In genomic region chr9:4292781-4293180, GRCh38 we compare ENCODE assay signal across 14 cellular contexts. TPM values are rescaled to one million over a fixed set of nuclear protein-coding genes. Genes with fewer than 3 reads are reported as not detected.
DNase-seq lines count a peak whose midpoint lies in the region; ATAC-seq and TF ChIP-seq lines count a peak whose summit lies in the region.
"Had no signal": no experiment of that assay in that cellular context is flagged by ENCODE, and none has a peak within 500 bp of the region (broad histone marks: within the 10 kb centered on the region; RNA-seq: fewer than 3 reads in every experiment).

No MANE protein-coding gene starts in this region.

- no peaks in the 10 kb centered on the region for H3K36me3 ChIP-seq in psoas muscle (ENCODE audit: insufficient read depth in 1 of 2, low read depth in 1 of 2)
- no peaks in the 10 kb centered on the region for H3K36me3 ChIP-seq in left lung

- POLR2A ChIA-PET in activated CD4-positive, alpha-beta T cell treated with anti-CD3 and anti-CD28 coated beads for 36 hours (lab: Charles Lee), result no interaction called here

- H3K9me3 Mint-ChIP-seq in Calu3 (ENCODE audit: low read depth, unreplicated experiment), result no peaks in the 10 kb centered on the region
- no peaks in the 10 kb centered on the region for H3K9me3 Mint-ChIP-seq in activated CD4-positive, alpha-beta T cell treated with anti-CD3 and anti-CD28 coated beads for 36 hours (ENCODE audit: low read depth)
- H3K9me3 Mint-ChIP-seq: activated T-helper 2 cell treated with anti-CD3 and anti-CD28 coated beads, Interferon-gamma antibody, Interleukin-2, Interleukin-4, amounts not matched to agents 10 μg/mL and 5 μg/mL and 100 μg/mL, durations not matched to agents 14 hours and 24 hours and 36 hours had no signal

- no peak overlapping the region for H3K4me3 ChIP-seq in psoas muscle
- H3K4me3 ChIP-seq in left lung, result no peak overlapping the region
- H3K4me3 ChIP-seq: testis had no signal

- H3K27me3 ChIP-seq in psoas muscle (ENCODE audit: insufficient read depth in 3 of 3, low read length in 2 of 3) (peaks cover 0 to 11% (median 0%) of the 10 kb centered on the region in 3 donors), left lung (peaks cover 0 to 13% of the 10 kb centered on the region in 2 donors)
- H3K27me3 ChIP-seq: testis had no signal

- ATAC-seq in SK-N-SH treated with all-trans-retinoic acid at 6 μM for 48 hours (peak; percentile 1; the same call in 2 of the 3 replicates), psoas muscle (no peak), left lung (no peak)
- no peak for ATAC-seq in activated CD4-positive, alpha-beta T cell treated with anti-CD3 and anti-CD28 coated beads for 36 hours

- no TSS peak for BruUV-seq in Calu3 (replicated peaks; lab: Mats Ljungman, UMichigan)

- H3K4me1 ChIP-seq in psoas muscle, result peaks cover 6% of the 10 kb centered on the region
- H3K4me1 ChIP-seq in left lung, result peaks cover 0 to 29% of the 10 kb centered on the region in 2 donors

- CTCF ChIA-PET in Calu3 (lab: Charles Lee), result interaction anchor here (1.0 kb wide), 1 partner anchor 166 kb away, joined by 3 read pairs; no protein-coding TSS in a partner anchor
- CTCF ChIA-PET in activated CD4-positive, alpha-beta T cell treated with anti-CD3 and anti-CD28 coated beads for 36 hours (lab: Charles Lee), result no interaction called here

- H3K27ac ChIP-seq in psoas muscle (peak overlapping the region; percentile 70), left lung (peak overlapping the region in 1 of 2 donors; percentile 68)
- H3K27ac ChIP-seq: testis had no signal

- DNase-seq in Calu3 (no peak), fibroblast of peridontal ligament (ENCODE audit: extremely low read depth) (peak; percentile 45), psoas muscle (no peak), left lung (no peak), NCI-H1930 (lab: John Stamatoyannopoulos, UW) (no peak)
- DNase-seq in activated CD4-positive, alpha-beta T cell treated with anti-CD3 and anti-CD28 coated beads for 36 hours, result no peak
- no peak for DNase-seq in activated effector memory CD4-positive, alpha-beta T cell treated with anti-CD3 and anti-CD28 coated beads, Interleukin-2, amount 50 U/mL, for 16 hours
- DNase-seq: activated CD4-positive, alpha-beta T cell treated with anti-CD3 and anti-CD28 coated beads for 4 hours; midbrain; NCI-H1417 treated with DMSO at 0.1 percent for 48 hours; NK-92 treated with Interleukin-12 subunit alpha and Interleukin-12 subunit beta, amount 100 ng/mL, for 24 hours; testis had no signal

- H3K27ac Mint-ChIP-seq in Calu3 (ENCODE audit: unreplicated experiment), result peak overlapping the region; percentile 97
- H3K27ac Mint-ChIP-seq in activated CD4-positive, alpha-beta T cell treated with anti-CD3 and anti-CD28 coated beads for 36 hours, result no peak overlapping the region
- H3K27ac Mint-ChIP-seq: activated T-helper 2 cell treated with anti-CD3 and anti-CD28 coated beads, Interferon-gamma antibody, Interleukin-2, Interleukin-4, amounts not matched to agents 10 μg/mL and 5 μg/mL and 100 μg/mL, durations not matched to agents 14 hours and 24 hours and 36 hours had no signal

- H3K4me1 Mint-ChIP-seq in Calu3 (ENCODE audit: low read depth, unreplicated experiment), result peaks cover 67% of the 10 kb centered on the region
- H3K4me1 Mint-ChIP-seq in activated CD4-positive, alpha-beta T cell treated with anti-CD3 and anti-CD28 coated beads for 36 hours, result peaks cover 30% of the 10 kb centered on the region

- TF ChIP-seq CTCF in Calu3 (IDR thresholded peaks at IDR 0.05; ENCODE audit: unreplicated experiment) (no peak), psoas muscle (IDR thresholded peaks at IDR 0.05) (no peak), left lung (IDR thresholded peaks at IDR 0.05) (no peak)

- H3K27me3 Mint-ChIP-seq in Calu3 (ENCODE audit: unreplicated experiment), result no peaks in the 10 kb centered on the region
- peaks cover 8% of the 10 kb centered on the region for H3K27me3 Mint-ChIP-seq in activated CD4-positive, alpha-beta T cell treated with anti-CD3 and anti-CD28 coated beads for 36 hours

- intact Hi-C loops in Calu3 (cut with micrococcal nuclease; ENCODE audit: unreplicated experiment) (loop anchor here (2.0 to 5.0 kb wide), 2 partner anchors 56 to 145 kb away; no protein-coding TSS in a partner anchor), psoas muscle (cut with DNase I) (loop anchor here in 1 of 2 donors (10.0 kb wide), 1 partner anchor 148 kb away; no protein-coding TSS in a partner anchor), left lung (cut with DNase I) (no loop called here)
- intact Hi-C loops in activated CD4-positive, alpha-beta T cell treated with anti-CD3 and anti-CD28 coated beads for 36 hours (cut with DNase I, micrococcal nuclease), result loop anchor here in 1 of 2 experiments (10.0 kb wide), 1 partner anchor 818 kb away; no protein-coding TSS in a partner anchor

- H3K9me3 ChIP-seq in psoas muscle (no peaks in the 10 kb centered on the region), left lung (no peaks in the 10 kb centered on the region)
- H3K9me3 ChIP-seq: testis had no signal

- H3K36me3 Mint-ChIP-seq in Calu3 (ENCODE audit: insufficient read depth, unreplicated experiment), result peaks cover 58% of the 10 kb centered on the region
- no peaks in the 10 kb centered on the region for H3K36me3 Mint-ChIP-seq in activated CD4-positive, alpha-beta T cell treated with anti-CD3 and anti-CD28 coated beads for 36 hours (ENCODE audit: low read depth)

- H3K4me3 Mint-ChIP-seq in Calu3 (ENCODE audit: low read depth, unreplicated experiment), result peak overlapping the region; percentile 64
- H3K4me3 Mint-ChIP-seq in activated CD4-positive, alpha-beta T cell treated with anti-CD3 and anti-CD28 coated beads for 36 hours, result no peak overlapping the region

TF ChIP-seq in SK-N-SH treated with all-trans-retinoic acid at 6 μM for 48 hours, 23 proteins besides CTCF, POLR2A, EP300 and RAD21:
- TF ChIP-seq OSR1 (CRISPR knock-in tag; IDR thresholded peaks at IDR 0.05), result no peak
- TF ChIP-seq SNAI2 (CRISPR knock-in tag; IDR thresholded peaks at IDR 0.05), result no peak
- TF ChIP-seq, protein P1, sequence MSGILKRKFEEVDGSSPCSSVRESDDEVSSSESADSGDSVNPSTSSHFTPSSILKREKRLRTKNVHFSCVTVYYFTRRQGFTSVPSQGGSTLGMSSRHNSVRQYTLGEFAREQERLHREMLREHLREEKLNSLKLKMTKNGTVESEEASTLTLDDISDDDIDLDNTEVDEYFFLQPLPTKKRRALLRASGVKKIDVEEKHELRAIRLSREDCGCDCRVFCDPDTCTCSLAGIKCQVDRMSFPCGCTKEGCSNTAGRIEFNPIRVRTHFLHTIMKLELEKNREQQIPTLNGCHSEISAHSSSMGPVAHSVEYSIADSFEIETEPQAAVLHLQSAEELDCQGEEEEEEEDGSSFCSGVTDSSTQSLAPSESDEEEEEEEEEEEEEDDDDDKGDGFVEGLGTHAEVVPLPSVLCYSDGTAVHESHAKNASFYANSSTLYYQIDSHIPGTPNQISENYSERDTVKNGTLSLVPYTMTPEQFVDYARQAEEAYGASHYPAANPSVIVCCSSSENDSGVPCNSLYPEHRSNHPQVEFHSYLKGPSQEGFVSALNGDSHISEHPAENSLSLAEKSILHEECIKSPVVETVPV (CRISPR knock-in tag; IDR thresholded peaks at IDR 0.05), result no peak
- TF ChIP-seq ZNF70 (CRISPR knock-in tag; IDR thresholded peaks at IDR 0.05), result no peak
- no peak for TF ChIP-seq BACH2 (CRISPR knock-in tag; IDR thresholded peaks at IDR 0.05; ENCODE audit: borderline replicate concordance)
- no peak for TF ChIP-seq GLIS3 (CRISPR knock-in tag; IDR thresholded peaks at IDR 0.05)

RNA-seq across cellular contexts. Expression of gene GLIS3, which starts 7.1 kb away (rescaled TPM):
- 72.5 and 90.8 TPM in 2 replicates for total RNA-seq in Calu3 (2022)
- total RNA-seq in psoas muscle, result 1 to 10 TPM; 2.6 to 7.9 (median 5.9) TPM
- polyA plus RNA-seq in psoas muscle, result 1 to 10 TPM in 2 of 3 donors, under 1 TPM in 1; 0.65 to 2.6 (median 1.1) TPM
- total RNA-seq in left lung, result 10 to 100 TPM; 17.1 to 34.1 TPM
- under 1 TPM; 0.93 to 0.96 TPM for total RNA-seq in activated CD4-positive, alpha-beta T cell treated with anti-CD3 and anti-CD28 coated beads for 36 hours
